ENCODE assay signal across 8 cellular contexts in genomic region chr22:38397189-38398097, GRCh38. TPM values are rescaled to one million over a fixed set of nuclear protein-coding genes. Genes with fewer than 3 reads are reported as not detected.
DNase-seq lines count a peak whose midpoint lies in the region; ATAC-seq and TF ChIP-seq lines count a peak whose summit lies in the region.

No MANE protein-coding gene starts in this region.

- H3K4me3 ChIP-seq in AG04449 (ENCODE audit: low read depth, low read length): peak overlapping the region; percentile 70
- H3K4me3 ChIP-seq in choroid plexus epithelial cell (ENCODE audit: low read depth, low read length): peak overlapping the region; percentile 72
- H3K4me3 ChIP-seq in liver (ENCODE audit: low read depth in 1 of 3, low read length in 3 of 3): peak overlapping the region in 2 of 3 donors; percentile 64 to 67
- H3K4me3 ChIP-seq in thoracic aorta: peak overlapping the region; percentile 93

- POLR2A ChIA-PET in AG04449 (lab: Yijun Ruan, JAX): no interaction called here

- no peaks in the 10 kb centered on the region for H3K36me3 ChIP-seq in liver (ENCODE audit: control insufficient read depth in 4 of 4, insufficient read depth in 3 of 4, low read depth in 1 of 4, low read length in 3 of 4)
- H3K36me3 ChIP-seq in thoracic aorta: no peaks in the 10 kb centered on the region

- H3K27ac ChIP-seq in liver (ENCODE audit: low read depth in 1 of 2, low read length in 2 of 2): peak overlapping the region; percentile 77 to 79
- peak overlapping the region in 1 of 2 donors; percentile 67 for H3K27ac ChIP-seq in thoracic aorta

- CTCF ChIA-PET in AG04449 (lab: Yijun Ruan, JAX): interaction anchor here (1.1 kb wide), 1 partner anchor 231 kb away, joined by 3 read pairs; no protein-coding TSS in a partner anchor

- no peak for DNase-seq in AG04449 (ENCODE audit: low read depth, low spot score)
- peak; percentile 74 for DNase-seq in RKO (ENCODE audit: low spot score)
- peak; percentile 19 for DNase-seq in choroid plexus epithelial cell (ENCODE audit: low read depth)
- no peak for DNase-seq in thoracic aorta (ENCODE audit: low spot score)
- no peak for DNase-seq in NK-92 treated with Interleukin-12 subunit alpha and Interleukin-12 subunit beta, amount 100 ng/mL, for 24 hours (lab: John Stamatoyannopoulos, UW)
- DNase-seq in dedifferentiated amniotic fluid mesenchymal stem cell (ENCODE audit: extremely low spot score): no peak

- H3K4me1 ChIP-seq in liver (ENCODE audit: control insufficient read depth in 4 of 4, insufficient read depth in 4 of 4, low read length in 3 of 4) (peaks cover 3 to 12% (median 7%) of the 10 kb centered on the region in 4 donors), thoracic aorta (ENCODE audit: control insufficient read depth in 1 of 2, low read depth in 2 of 2) (peaks cover 4 to 23% of the 10 kb centered on the region in 2 donors)

- WGBS in liver: 17% methylated on average over 61 of the region's 61 CpGs

- H3K9ac ChIP-seq in liver (ENCODE audit: low read depth in 1 of 2, low read length in 2 of 2): peak overlapping the region; percentile 69 to 84

- H3K27me3 ChIP-seq in liver (ENCODE audit: control insufficient read depth in 4 of 4, insufficient read depth in 4 of 4, low read length in 3 of 4): no peaks in the 10 kb centered on the region
- H3K27me3 ChIP-seq in thoracic aorta (replicated peaks; ENCODE audit: insufficient read depth): no peaks in the 10 kb centered on the region

- H3K9me3 ChIP-seq in liver (ENCODE audit: control insufficient read depth in 4 of 4, low read length in 3 of 4): no peaks in the 10 kb centered on the region
- H3K9me3 ChIP-seq in thoracic aorta: no peaks in the 10 kb centered on the region

- no peak for TF ChIP-seq CTCF in AG04449 (IDR thresholded peaks at IDR 0.05; ENCODE audit: insufficient read depth, low read length, missing control alignments)
- TF ChIP-seq CTCF in choroid plexus epithelial cell (conservative IDR thresholded peaks at IDR 0.05; ENCODE audit: low read depth, low read length): no peak
- no peak for TF ChIP-seq CTCF in liver (IDR thresholded peaks at IDR 0.05; ENCODE audit: low read depth, low read length, missing input control)
- no peak for TF ChIP-seq CTCF in thoracic aorta (IDR thresholded peaks at IDR 0.05)

- ATAC-seq in GM18868 (IDR thresholded peaks at IDR 0.05; ENCODE audit: unreplicated experiment) (peak; percentile 37), thoracic aorta (ENCODE audit: insufficient number of reproducible peaks, low FRiP score, low read depth) (no peak)

- TF ChIP-seq RAD21 in liver (IDR thresholded peaks at IDR 0.05): no peak

TF ChIP-seq in liver, 16 proteins besides CTCF, POLR2A, EP300 and RAD21:
- TF ChIP-seq YY1 (IDR thresholded peaks at IDR 0.05) (no peak), FOXA1 (IDR thresholded peaks at IDR 0.05) (no peak), SP1 (IDR thresholded peaks at IDR 0.05) (no peak), TAF1 (conservative IDR thresholded peaks at IDR 0.05) (no peak), RXRA (IDR thresholded peaks at IDR 0.05) (no peak), JUND (IDR thresholded peaks at IDR 0.05) (no peak), EGR1 (IDR thresholded peaks at IDR 0.05; ENCODE audit: low read depth in 2 of 2) (no peak), FOXA2 (IDR thresholded peaks at IDR 0.05) (no peak), HNF4A (conservative IDR thresholded peaks at IDR 0.05) (no peak), GABPA (IDR thresholded peaks at IDR 0.05 in 1 of 2, conservative IDR thresholded peaks at IDR 0.05 in 1 of 2) (no peak)
- TF ChIP-seq, protein P1, sequence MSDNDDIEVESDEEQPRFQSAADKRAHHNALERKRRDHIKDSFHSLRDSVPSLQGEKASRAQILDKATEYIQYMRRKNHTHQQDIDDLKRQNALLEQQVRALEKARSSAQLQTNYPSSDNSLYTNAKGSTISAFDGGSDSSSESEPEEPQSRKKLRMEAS (IDR thresholded peaks at IDR 0.05): no peak
- TF ChIP-seq, protein P2, sequence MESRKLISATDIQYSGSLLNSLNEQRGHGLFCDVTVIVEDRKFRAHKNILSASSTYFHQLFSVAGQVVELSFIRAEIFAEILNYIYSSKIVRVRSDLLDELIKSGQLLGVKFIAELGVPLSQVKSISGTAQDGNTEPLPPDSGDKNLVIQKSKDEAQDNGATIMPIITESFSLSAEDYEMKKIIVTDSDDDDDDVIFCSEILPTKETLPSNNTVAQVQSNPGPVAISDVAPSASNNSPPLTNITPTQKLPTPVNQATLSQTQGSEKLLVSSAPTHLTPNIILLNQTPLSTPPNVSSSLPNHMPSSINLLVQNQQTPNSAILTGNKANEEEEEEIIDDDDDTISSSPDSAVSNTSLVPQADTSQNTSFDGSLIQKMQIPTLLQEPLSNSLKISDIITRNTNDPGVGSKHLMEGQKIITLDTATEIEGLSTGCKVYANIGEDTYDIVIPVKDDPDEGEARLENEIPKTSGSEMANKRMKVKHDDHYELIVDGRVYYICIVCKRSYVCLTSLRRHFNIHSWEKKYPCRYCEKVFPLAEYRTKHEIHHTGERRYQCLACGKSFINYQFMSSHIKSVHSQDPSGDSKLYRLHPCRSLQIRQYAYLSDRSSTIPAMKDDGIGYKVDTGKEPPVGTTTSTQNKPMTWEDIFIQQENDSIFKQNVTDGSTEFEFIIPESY (IDR thresholded peaks at IDR 0.05): no peak
- TF ChIP-seq, protein P3, sequence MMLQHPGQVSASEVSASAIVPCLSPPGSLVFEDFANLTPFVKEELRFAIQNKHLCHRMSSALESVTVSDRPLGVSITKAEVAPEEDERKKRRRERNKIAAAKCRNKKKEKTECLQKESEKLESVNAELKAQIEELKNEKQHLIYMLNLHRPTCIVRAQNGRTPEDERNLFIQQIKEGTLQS (IDR thresholded peaks at IDR 0.05): no peak
- TF ChIP-seq, protein P4, sequence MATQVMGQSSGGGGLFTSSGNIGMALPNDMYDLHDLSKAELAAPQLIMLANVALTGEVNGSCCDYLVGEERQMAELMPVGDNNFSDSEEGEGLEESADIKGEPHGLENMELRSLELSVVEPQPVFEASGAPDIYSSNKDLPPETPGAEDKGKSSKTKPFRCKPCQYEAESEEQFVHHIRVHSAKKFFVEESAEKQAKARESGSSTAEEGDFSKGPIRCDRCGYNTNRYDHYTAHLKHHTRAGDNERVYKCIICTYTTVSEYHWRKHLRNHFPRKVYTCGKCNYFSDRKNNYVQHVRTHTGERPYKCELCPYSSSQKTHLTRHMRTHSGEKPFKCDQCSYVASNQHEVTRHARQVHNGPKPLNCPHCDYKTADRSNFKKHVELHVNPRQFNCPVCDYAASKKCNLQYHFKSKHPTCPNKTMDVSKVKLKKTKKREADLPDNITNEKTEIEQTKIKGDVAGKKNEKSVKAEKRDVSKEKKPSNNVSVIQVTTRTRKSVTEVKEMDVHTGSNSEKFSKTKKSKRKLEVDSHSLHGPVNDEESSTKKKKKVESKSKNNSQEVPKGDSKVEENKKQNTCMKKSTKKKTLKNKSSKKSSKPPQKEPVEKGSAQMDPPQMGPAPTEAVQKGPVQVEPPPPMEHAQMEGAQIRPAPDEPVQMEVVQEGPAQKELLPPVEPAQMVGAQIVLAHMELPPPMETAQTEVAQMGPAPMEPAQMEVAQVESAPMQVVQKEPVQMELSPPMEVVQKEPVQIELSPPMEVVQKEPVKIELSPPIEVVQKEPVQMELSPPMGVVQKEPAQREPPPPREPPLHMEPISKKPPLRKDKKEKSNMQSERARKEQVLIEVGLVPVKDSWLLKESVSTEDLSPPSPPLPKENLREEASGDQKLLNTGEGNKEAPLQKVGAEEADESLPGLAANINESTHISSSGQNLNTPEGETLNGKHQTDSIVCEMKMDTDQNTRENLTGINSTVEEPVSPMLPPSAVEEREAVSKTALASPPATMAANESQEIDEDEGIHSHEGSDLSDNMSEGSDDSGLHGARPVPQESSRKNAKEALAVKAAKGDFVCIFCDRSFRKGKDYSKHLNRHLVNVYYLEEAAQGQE (IDR thresholded peaks at IDR 0.05): no peak

RNA-seq across cellular contexts. Expression of gene KCNJ4, which starts 57.6 kb away (rescaled TPM):
- total RNA-seq in liver (under 1 TPM in 1 of 2 donors, not detected in 1; 0.05 TPM), thoracic aorta (not detected)
- not detected for polyA plus RNA-seq in liver

Comparison
In these comparisons a context has a peak if more than half of its experiments do, and no peak if none do; other contexts are left out.
1. DNase-seq: peak in RKO (single experiment) and choroid plexus epithelial cell (single experiment); none in AG04449 (single experiment), thoracic aorta (single experiment), NK-92 treated with Interleukin-12 subunit alpha and Interleukin-12 subunit beta, amount 100 ng/mL, for 24 hours (single experiment) and dedifferentiated amniotic fluid mesenchymal stem cell (single experiment).
2. Peak in every context shown above with its lines, with median percentiles within 50 percentile points of each other: H3K4me3 ChIP-seq.